In the genomic region with DNA sequence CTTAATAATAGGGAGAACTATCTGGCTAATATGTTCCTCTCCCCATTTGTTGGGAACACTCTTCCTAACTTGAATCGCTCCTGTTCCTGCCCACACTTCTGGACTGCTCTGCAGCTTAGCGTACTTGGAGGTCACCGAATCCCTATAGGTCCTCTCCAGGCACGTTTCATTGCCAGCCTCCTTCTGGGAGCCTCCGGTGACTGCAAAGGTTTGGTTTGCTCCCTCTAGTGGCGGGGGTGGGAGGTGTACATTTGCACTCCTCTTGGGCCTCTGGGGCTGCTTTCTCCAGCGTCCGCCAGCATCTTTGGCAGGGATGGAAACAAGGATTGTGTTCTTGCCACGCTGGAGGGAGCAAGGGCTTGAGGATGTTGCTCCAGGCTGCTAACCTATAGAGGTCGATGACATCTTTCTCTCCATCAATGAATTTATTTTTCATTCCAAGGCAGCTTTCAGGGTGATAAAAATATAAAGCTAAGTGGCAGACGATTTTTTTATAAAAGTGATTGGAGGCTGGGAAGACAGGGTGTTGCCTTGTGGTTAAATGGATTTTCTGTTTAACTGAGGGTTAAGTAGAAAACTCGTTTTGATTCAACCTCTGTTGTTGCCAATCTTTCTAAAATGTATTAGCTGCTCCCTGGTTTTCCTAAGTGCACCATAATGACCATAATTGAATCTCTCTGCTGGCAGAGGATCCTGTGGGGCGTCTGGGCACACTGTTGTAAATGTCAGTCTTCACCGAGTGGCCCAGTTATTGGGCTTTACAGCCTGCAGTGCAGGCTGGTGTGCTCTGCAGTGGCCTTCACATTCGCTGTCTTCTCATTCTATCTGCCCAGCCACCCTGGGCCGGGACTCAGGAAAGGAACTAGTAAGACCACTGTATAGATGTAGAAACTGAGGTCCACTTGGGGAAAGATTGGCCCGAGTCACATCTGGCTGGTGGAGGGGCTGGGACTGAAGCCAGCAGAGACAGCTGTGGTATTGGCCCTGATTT, we compare ENCODE assay signal across 8 cellular contexts. TPM values are rescaled to one million over a fixed set of nuclear protein-coding genes. Genes with fewer than 3 reads are reported as not detected.
A peak's percentile ranks its signal among the peaks of the same experiment; 100 is the strongest.
DNase-seq lines count a peak whose midpoint lies in the region; ATAC-seq lines count a peak whose summit lies in the region.

No MANE protein-coding gene starts in this region.

- H3K36me3 Mint-ChIP-seq in T-cell, result peaks cover 13% of the 10 kb centered on the region

- H3K9ac ChIP-seq in Karpas-422 (ENCODE audit: low read length), result no peak overlapping the region

- no peaks in the 10 kb centered on the region for H3K27me3 ChIP-seq in Karpas-422 (ENCODE audit: low read length)

- H3K4me3 ChIP-seq in Karpas-422 (ENCODE audit: low read length), result no peak overlapping the region

- peak; percentile 56 to 77 (median 68) for ATAC-seq in T-cell (replicated peaks in 1 of 4)
- no peak for ATAC-seq in GM18520 (IDR thresholded peaks at IDR 0.05; ENCODE audit: unreplicated experiment)
- no peak for ATAC-seq in GM19324 (IDR thresholded peaks at IDR 0.05; ENCODE audit: low FRiP score, unreplicated experiment)

- H3K4me1 Mint-ChIP-seq in T-cell, result peaks cover 18 to 38% (median 31%) of the 10 kb centered on the region in 3 donors

- CTCF ChIA-PET in T-cell (lab: Charles Lee), result interaction anchor here (0.6 to 2.3 kb wide), 13 partner anchors 9 to 971 kb away, joined by 3 to 8 read pairs (median 4); no protein-coding TSS in a partner anchor

- H3K9me2 ChIP-seq in Karpas-422 (replicated peaks; ENCODE audit: insufficient read depth, low read length), result no peaks in the 10 kb centered on the region

- H3K27ac Mint-ChIP-seq in T-cell, result no peak overlapping the region

- H3K9me3 Mint-ChIP-seq in T-cell, result no peaks in the 10 kb centered on the region

- no peaks in the 10 kb centered on the region for H3K79me2 ChIP-seq in Karpas-422 (ENCODE audit: low read length)

- H3K27ac ChIP-seq in Karpas-422 (ENCODE audit: low read length), result no peak overlapping the region

- no peaks in the 10 kb centered on the region for H3K27me3 Mint-ChIP-seq in T-cell

- H3K4me3 Mint-ChIP-seq in T-cell, result no peak overlapping the region

- H3K4me1 ChIP-seq in Karpas-422 (ENCODE audit: low read length), result peaks cover 8% of the 10 kb centered on the region

- no peaks in the 10 kb centered on the region for H4K20me1 ChIP-seq in Karpas-422 (ENCODE audit: insufficient read depth, low read depth, low read length)

- no peak overlapping the region for H3K4me2 ChIP-seq in Karpas-422 (ENCODE audit: low read depth, low read length, poor library complexity, severe bottlenecking)

- DNase-seq in Daoy (ENCODE audit: low read depth) (peak; percentile 59), Karpas-422 (peak; percentile 89), T-cell (peak in 32 of 34 experiments; percentile 9 to 62 (median 44)), amniotic epithelial cell (ENCODE audit: low read depth) (peak; percentile 42), iris pigment epithelial cell (ENCODE audit: low read depth) (peak; percentile 24)
- DNase-seq in stimulated activated CD4-positive, alpha-beta T cell treated with anti-CD3 and anti-CD28 coated beads, Interleukin-4, amount 100 ng/mL, for 4 hours, result peak; percentile 43 to 58

- no peaks in the 10 kb centered on the region for H3K36me3 ChIP-seq in Karpas-422 (ENCODE audit: insufficient read depth, low read length)

- H3K9me3 ChIP-seq in Karpas-422 (ENCODE audit: low read length), result no peaks in the 10 kb centered on the region

- POLR2A ChIA-PET in T-cell (lab: Charles Lee), result no interaction called here

- no peak overlapping the region for H2AFZ ChIP-seq in Karpas-422 (ENCODE audit: low read length)

RNA-seq across cellular contexts. Expression of gene TSPAN18, which starts 48.9 kb away (rescaled TPM):
- total RNA-seq in Daoy (2014; rRNA removed; shearing (Covaris generic)), result 0.15 and 0.57 TPM in 2 replicates
- 0.90 and 1.8 TPM in 2 replicates for total RNA-seq in Karpas-422 (2014; rRNA removed; shearing (Covaris generic); ENCODE audit: low replicate concordance)
- 10 to 100 TPM; 18.4 to 59.1 (median 25.7) TPM for total RNA-seq in T-cell

Comparison
In these comparisons a context has a peak if more than half of its experiments do, and no peak if none do; other contexts are left out.
1. DNase-seq: peak in every context shown above with its lines; median percentile 89 in Karpas-422; 59 in Daoy; 50 in stimulated activated CD4-positive, alpha-beta T cell treated with anti-CD3 and anti-CD28 coated beads, Interleukin-4, amount 100 ng/mL, for 4 hours; 44 in T-cell; 42 in amniotic epithelial cell; 24 in iris pigment epithelial cell.
2. ATAC-seq: peak in T-cell (4 of 4); none in GM18520 (single experiment) and GM19324 (single experiment).